In genomic region chr5:153404747-153405146, GRCh38 we compare ENCODE assay signal across 19 cellular contexts.
"Had no signal": no experiment of that assay in that cellular context is flagged by ENCODE, and none has a peak within 500 bp of the region (broad histone marks: within the 10 kb centered on the region; RNA-seq: fewer than 3 reads in every experiment).

No MANE protein-coding gene starts in this region.

- H3K9ac ChIP-seq: parathyroid adenoma had no signal

- H3K27me3 ChIP-seq: body of pancreas, neutrophil, sigmoid colon, thyroid gland had no signal

- H3K4me3 ChIP-seq: body of pancreas, mucosa of descending colon, sigmoid colon, thyroid gland had no signal

- H3K36me3 ChIP-seq: neutrophil, sigmoid colon, thyroid gland had no signal

- H3K4me3 Mint-ChIP-seq: activated naive CD4-positive, alpha-beta T cell treated with anti-CD3 and anti-CD28 coated beads for 36 hours; activated T-cell treated with anti-CD3 and anti-CD28 coated beads, Interleukin-2, amount 50 U/mL, for 4 hours; memory B cell; naive B cell; stimulated activated naive B cell treated with anti-CD40 and anti-IgM and Interleukin-4, amounts not matched to agents 10 μg/mL and 1 μg/mL and 100 μg/mL, for 72 hours had no signal

- DNase-seq: activated CD4-positive, alpha-beta T cell treated with anti-CD3 and anti-CD28 coated beads, Interleukin-2, amount 50 U/mL, for 1 hour; activated CD4-positive, CD25-positive, alpha-beta regulatory T cell treated with anti-CD3 and anti-CD28 coated beads, Interleukin-2, amount 50 U/mL, for 72 hours; activated CD8-positive, alpha-beta memory T cell treated with anti-CD3 and anti-CD28 coated beads, Interleukin-2, amount 50 U/mL, for 4 hours; activated naive CD4-positive, alpha-beta T cell treated with anti-CD3 and anti-CD28 coated beads for 36 hours; activated T-cell treated with anti-CD3 and anti-CD28 coated beads, Interleukin-2, amount 50 U/mL, for 4 hours; body of pancreas; caudate nucleus; foreskin melanocyte; hypothalamus; left ventricle myocardium superior; mucosa of descending colon; naive B cell; sigmoid colon; stimulated activated CD4-positive, alpha-beta T cell treated with anti-CD3 and anti-CD28 coated beads, Interleukin-4, amount 100 ng/mL, for 4 hours; stimulated activated naive B cell treated with anti-CD40 and anti-IgM and Interleukin-4, amounts not matched to agents 10 μg/mL and 1 μg/mL and 100 μg/mL, for 72 hours; thyroid gland had no signal

- ATAC-seq: activated T-cell treated with anti-CD3 and anti-CD28 coated beads, Interleukin-2, amount 50 U/mL, for 4 hours; body of pancreas; left ventricle myocardium superior; mucosa of descending colon; stimulated activated naive B cell treated with anti-CD40 and anti-IgM and Interleukin-4, amounts not matched to agents 10 μg/mL and 1 μg/mL and 100 μg/mL, for 72 hours had no signal

- H2AFZ ChIP-seq: parathyroid adenoma had no signal

- H3K9me3 Mint-ChIP-seq: activated naive CD4-positive, alpha-beta T cell treated with anti-CD3 and anti-CD28 coated beads for 36 hours; activated T-cell treated with anti-CD3 and anti-CD28 coated beads, Interleukin-2, amount 50 U/mL, for 4 hours had no signal

- H3K36me3 Mint-ChIP-seq: memory B cell; naive B cell; stimulated activated naive B cell treated with anti-CD40 and anti-IgM and Interleukin-4, amounts not matched to agents 10 μg/mL and 1 μg/mL and 100 μg/mL, for 72 hours had no signal

- H3K9me3 ChIP-seq: body of pancreas, neutrophil, thyroid gland had no signal

- H3K27me3 Mint-ChIP-seq: memory B cell; naive B cell; stimulated activated naive B cell treated with anti-CD40 and anti-IgM and Interleukin-4, amounts not matched to agents 10 μg/mL and 1 μg/mL and 100 μg/mL, for 72 hours had no signal

- H3K4me1 Mint-ChIP-seq: memory B cell; naive B cell; stimulated activated naive B cell treated with anti-CD40 and anti-IgM and Interleukin-4, amounts not matched to agents 10 μg/mL and 1 μg/mL and 100 μg/mL, for 72 hours had no signal

- H3K27ac ChIP-seq: body of pancreas, neutrophil, parathyroid adenoma, sigmoid colon, thyroid gland had no signal

- H3K27ac Mint-ChIP-seq: activated naive CD4-positive, alpha-beta T cell treated with anti-CD3 and anti-CD28 coated beads for 36 hours; memory B cell; naive B cell; stimulated activated naive B cell treated with anti-CD40 and anti-IgM and Interleukin-4, amounts not matched to agents 10 μg/mL and 1 μg/mL and 100 μg/mL, for 72 hours had no signal

- H3K79me2 ChIP-seq: parathyroid adenoma had no signal

- H3K4me1 ChIP-seq: body of pancreas, parathyroid adenoma, sigmoid colon, thyroid gland had no signal
